In genomic region chr5:81254886-81255285, GRCh38 we compare ENCODE assay signal across 28 cellular contexts. TPM values are rescaled to one million over a fixed set of nuclear protein-coding genes. Genes with fewer than 3 reads are reported as not detected.
"Had no signal": no experiment of that assay in that cellular context is flagged by ENCODE, and none has a peak within 500 bp of the region (broad histone marks: within the 10 kb centered on the region; RNA-seq: fewer than 3 reads in every experiment).

No MANE protein-coding gene starts in this region.

- H3K4me1 ChIP-seq: left lung, lower lobe of right lung, suprapubic skin, tibial artery had no signal

- H3K4me3 ChIP-seq: left lung, lower lobe of right lung, neural progenitor cell, ovary, skin epidermis, suprapubic skin, thoracic aorta, tibial artery, vagina had no signal

- H3K4me3 Mint-ChIP-seq: immature natural killer cell; mesothelial cell of epicardium; naive B cell; natural killer cell; nephron progenitor cell; neural progenitor cell; stimulated activated naive CD8-positive, alpha-beta T cell treated with anti-CD3 and anti-CD28 coated beads, Interleukin-15, Interleukin-2, amounts not matched to agents 100 ng/mL and 50 ng/mL, for 24 hours; type B pancreatic cell had no signal

- H3K27ac ChIP-seq: left lung, lower lobe of right lung, neural progenitor cell, ovary, skin epidermis, suprapubic skin, thoracic aorta, tibial artery, vagina had no signal

- DNase-seq: hypothalamus; immature natural killer cell; kidney; left colon; left lung; lower lobe of right lung; mammary epithelial cell; mesenchymal stem cell; naive B cell; natural killer cell; nephron progenitor cell; ovary; stimulated activated CD4-positive, alpha-beta T cell treated with anti-CD3 and anti-CD28 coated beads, Interleukin-12 subunit alpha, Interleukin-12 subunit beta, amount 100 ng/mL, for 4 hours; stimulated activated CD4-positive, alpha-beta T cell treated with anti-CD3 and anti-CD28 coated beads, Interleukin-15, amount 100 ng/mL, for 24 hours; stimulated activated CD4-positive, alpha-beta T cell treated with anti-CD3 and anti-CD28 coated beads, Interleukin-2, amount 100 ng/mL, for 24 hours; stimulated activated CD4-positive, alpha-beta T cell treated with anti-CD3 and anti-CD28 coated beads, Interleukin-4, amount 100 ng/mL, for 1 hour; stimulated activated naive CD4-positive, alpha-beta T cell; tibial artery had no signal

- H3K27ac Mint-ChIP-seq: immature natural killer cell; mesothelial cell of epicardium; naive B cell; natural killer cell; nephron progenitor cell; neural progenitor cell; progenitor cell of endocrine pancreas; stimulated activated naive CD8-positive, alpha-beta T cell treated with anti-CD3 and anti-CD28 coated beads, Interleukin-15, Interleukin-2, amounts not matched to agents 100 ng/mL and 50 ng/mL, for 24 hours; type B pancreatic cell had no signal

- H3K4me1 Mint-ChIP-seq: mesothelial cell of epicardium, nephron progenitor cell had no signal

- H3K9me3 Mint-ChIP-seq: natural killer cell had no signal

- H3K4me2 ChIP-seq: neural progenitor cell had no signal

- H2AFZ ChIP-seq: neural progenitor cell had no signal

- H3K27me3 ChIP-seq: left lung, neural progenitor cell, ovary, suprapubic skin, tibial artery, vagina had no signal

- H3K27me3 Mint-ChIP-seq: naive B cell; progenitor cell of endocrine pancreas; stimulated activated naive CD8-positive, alpha-beta T cell treated with anti-CD3 and anti-CD28 coated beads, Interleukin-15, Interleukin-2, amounts not matched to agents 100 ng/mL and 50 ng/mL, for 24 hours; type B pancreatic cell had no signal

- ATAC-seq: left colon, left lung, lower lobe of right lung, natural killer cell, sciatic nerve had no signal

- H3K9ac ChIP-seq: neural progenitor cell had no signal

- H3K36me3 ChIP-seq: left lung, lower lobe of right lung, ovary, suprapubic skin had no signal

- H3K9me3 ChIP-seq: left lung, lower lobe of right lung, ovary, suprapubic skin, tibial artery, vagina had no signal

RNA-seq across cellular contexts. Expression of gene CKMT2, which starts 21.8 kb away (rescaled TPM):
- total RNA-seq: natural killer cell had no signal
- polyA plus RNA-seq: mammary epithelial cell had no signal
